ENCODE assay signal across 19 cellular contexts in the genomic region with DNA sequence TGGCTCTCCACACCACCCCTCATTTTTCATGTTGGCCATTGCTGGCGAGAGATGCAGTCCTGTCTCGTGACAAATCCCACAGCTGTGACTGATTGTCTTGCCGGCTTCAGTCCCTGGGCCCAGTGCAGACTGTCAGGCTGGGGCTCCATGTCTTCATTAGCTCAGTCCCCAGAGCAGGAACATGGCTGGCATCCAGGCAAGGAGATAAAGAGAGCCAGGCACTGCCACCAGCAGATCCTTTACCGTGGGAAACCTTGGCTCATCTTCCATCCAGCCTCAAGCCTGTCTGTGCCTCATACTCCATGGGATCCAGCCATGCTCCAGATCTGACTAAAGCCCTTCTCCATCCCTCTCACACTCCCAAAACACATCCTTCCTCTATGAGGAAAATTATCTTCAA.
DNase-seq lines count a peak whose midpoint lies in the region; ATAC-seq and TF ChIP-seq lines count a peak whose summit lies in the region.
"Had no signal": no experiment of that assay in that cellular context is flagged by ENCODE, and none has a peak within 500 bp of the region (broad histone marks: within the 10 kb centered on the region; RNA-seq: fewer than 3 reads in every experiment).

No MANE protein-coding gene starts in this region.

- no peak overlapping the region for H3K27ac Mint-ChIP-seq in CD8-positive, alpha-beta memory T cell
- H3K27ac Mint-ChIP-seq: CD4-positive, alpha-beta T cell; GM23338 had no signal

- H3K36me3 Mint-ChIP-seq in CD8-positive, alpha-beta memory T cell = no peaks in the 10 kb centered on the region

- peak; percentile 82 for ATAC-seq in Right ventricle myocardium superior (ENCODE audit: poor library complexity)
- peak; percentile 74 to 89 for ATAC-seq in left cardiac atrium
- ATAC-seq in right cardiac atrium = peak; percentile 41 to 71
- no peak for ATAC-seq in GM19452 (IDR thresholded peaks at IDR 0.05; ENCODE audit: unreplicated experiment)
- ATAC-seq: A549, GM12878, GM23338 had no signal

- 64% methylated on average over 4 of the region's 4 CpGs for WGBS in right cardiac atrium
- 57 to 69% methylated on average over 4 of the region's 4 CpGs for WGBS in lower leg skin, 2 donors

- H3K4me1 ChIP-seq in right cardiac atrium (ENCODE audit: control insufficient read depth, insufficient read depth, low read length) = no peaks in the 10 kb centered on the region
- H3K4me1 ChIP-seq in CD8-positive, alpha-beta memory T cell (ENCODE audit: insufficient read depth, low read length) = no peaks in the 10 kb centered on the region
- H3K4me1 ChIP-seq: A549 had no signal

- peak; percentile 48 for DNase-seq in G401 (ENCODE audit: low spot score)
- peak; percentile 65 for DNase-seq in Right ventricle myocardium superior
- no peak for DNase-seq in left cardiac atrium
- DNase-seq in right cardiac atrium = peak in 1 of 3 donors; percentile 67
- DNase-seq in CD8-positive, alpha-beta memory T cell = no peak
- no peak for DNase-seq in lower leg skin (ENCODE audit: low spot score in 2 of 2)
- DNase-seq: AML-193; CD4-positive, alpha-beta T cell; DMS153; DMS79 treated with DMSO at 0.1 percent for 48 hours; HCEC 1CT; IMR-90 had no signal

- CTCF ChIA-PET in CD8-positive, alpha-beta memory T cell (lab: Charles Lee) = no interaction called here

- no peak overlapping the region for H3K4me3 ChIP-seq in right cardiac atrium (ENCODE audit: low read length)
- no peak overlapping the region for H3K4me3 ChIP-seq in CD8-positive, alpha-beta memory T cell (ENCODE audit: low read length)
- H3K4me3 ChIP-seq in lower leg skin (ENCODE audit: low read depth, poor library complexity, severe bottlenecking) = no peak overlapping the region
- H3K4me3 ChIP-seq: A549, GM12878, GM23338 had no signal

- no peak overlapping the region for H3K4me3 Mint-ChIP-seq in CD8-positive, alpha-beta memory T cell
- H3K4me3 Mint-ChIP-seq: CD4-positive, alpha-beta T cell; GM23338 had no signal

- H3K27ac ChIP-seq in right cardiac atrium (ENCODE audit: low read length) = no peak overlapping the region
- H3K27ac ChIP-seq in CD8-positive, alpha-beta memory T cell (ENCODE audit: low read depth, low read length) = no peak overlapping the region
- H3K27ac ChIP-seq: 22Rv1, A549, C4-2B, HL-60 had no signal

- H3K9me3 Mint-ChIP-seq in CD8-positive, alpha-beta memory T cell = no peaks in the 10 kb centered on the region
- H3K9me3 Mint-ChIP-seq: CD4-positive, alpha-beta T cell; GM23338 had no signal

- no peak for TF ChIP-seq POLR2A in lower leg skin (IDR thresholded peaks at IDR 0.05)

- H3K4me1 Mint-ChIP-seq in CD8-positive, alpha-beta memory T cell = no peaks in the 10 kb centered on the region

- POLR2A ChIA-PET in CD8-positive, alpha-beta memory T cell (lab: Charles Lee) = no interaction called here

- no peaks in the 10 kb centered on the region for H3K27me3 ChIP-seq in right cardiac atrium (ENCODE audit: control insufficient read depth, insufficient read depth)
- no peaks in the 10 kb centered on the region for H3K27me3 ChIP-seq in CD8-positive, alpha-beta memory T cell (ENCODE audit: insufficient read depth, low read length, poor library complexity, severe bottlenecking)

- H3K36me3 ChIP-seq in CD8-positive, alpha-beta memory T cell (ENCODE audit: insufficient read depth, low read length) = no peaks in the 10 kb centered on the region

- no peak for TF ChIP-seq CTCF in lower leg skin (IDR thresholded peaks at IDR 0.05)

- H3K27me3 Mint-ChIP-seq in CD8-positive, alpha-beta memory T cell = peaks cover 5 to 18% of the 10 kb centered on the region in 2 donors

- no peaks in the 10 kb centered on the region for H3K9me3 ChIP-seq in right cardiac atrium (ENCODE audit: control insufficient read depth, low read length)
- no peaks in the 10 kb centered on the region for H3K9me3 ChIP-seq in CD8-positive, alpha-beta memory T cell (ENCODE audit: low read length)
- H3K9me3 ChIP-seq: A549 had no signal

- intact Hi-C loops in Right ventricle myocardium superior (cut with DNase I) = no loop called here
- intact Hi-C loops in left cardiac atrium (cut with DNase I) = no loop called here
- intact Hi-C loops in right cardiac atrium (cut with DNase I) = no loop called here
- intact Hi-C loops in lower leg skin (cut with DNase I; ENCODE audit: low total_unique reads) = no loop called here

- in situ Hi-C loops in G401 (cut with HindIII; ENCODE audit: low sequenced_read_pairs) = no loop called here

Comparison
In these comparisons a context has a peak if more than half of its experiments do, and no peak if none do; other contexts are left out.
1. DNase-seq: peak in G401 (single experiment) and Right ventricle myocardium superior (single experiment); none in left cardiac atrium (single experiment), CD8-positive, alpha-beta memory T cell (0 of 5) and lower leg skin (0 of 2).